Comparison of ENCODE assay signal across 9 cellular contexts in the genomic region with DNA sequence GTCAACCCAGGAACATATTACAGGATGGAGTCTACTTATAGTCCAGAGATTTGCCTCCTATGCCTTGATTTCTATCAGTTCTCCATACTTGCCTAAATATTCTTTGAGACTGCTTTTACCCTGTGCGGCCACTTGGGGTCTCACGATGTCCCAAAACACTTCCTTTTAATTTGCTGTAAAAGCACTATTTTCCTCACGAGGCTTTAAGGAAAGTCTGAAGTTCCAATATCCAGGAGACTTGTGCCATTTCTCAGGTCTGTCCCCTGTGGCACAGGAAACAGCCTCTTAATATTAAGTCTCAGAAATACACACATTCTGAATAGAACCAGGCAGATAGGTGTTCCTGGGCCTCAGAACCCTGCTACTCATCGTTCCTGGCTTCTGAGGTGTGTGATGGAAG.
DNase-seq lines count a peak whose midpoint lies in the region; ATAC-seq and TF ChIP-seq lines count a peak whose summit lies in the region.
"Had no signal": no experiment of that assay in that cellular context is flagged by ENCODE, and none has a peak within 500 bp of the region (broad histone marks: within the 10 kb centered on the region; RNA-seq: fewer than 3 reads in every experiment).

No MANE protein-coding gene starts in this region.

- TF ChIP-seq CTCF in testis (IDR thresholded peaks at IDR 0.05): peak in 2 of 3 experiments; percentile 47 to 51

- H3K27me3 ChIP-seq in adipocyte (replicated peaks; ENCODE audit: control insufficient read depth, insufficient read depth, low read length) (peaks cover 13% of the 10 kb centered on the region), testis (no peaks in the 10 kb centered on the region)

- H3K36me3 ChIP-seq in adipocyte (ENCODE audit: control insufficient read depth, insufficient read depth, low read length, severe bottlenecking) (no peaks in the 10 kb centered on the region), testis (ENCODE audit: low read depth, missing control alignments) (no peaks in the 10 kb centered on the region)
- H3K36me3 ChIP-seq: BLaER1 had no signal

- DNase-seq in NCI-H1105 treated with DMSO at 0.1 percent for 48 hours (lab: John Stamatoyannopoulos, UW): peak; percentile 6
- no peak for DNase-seq in NCI-H1105 (lab: John Stamatoyannopoulos, UW)
- peak; percentile 3 for DNase-seq in LoVo (ENCODE audit: low spot score)
- DNase-seq in adipocyte (ENCODE audit: low read depth): peak; percentile 67
- DNase-seq in iPS-NIHi7 (ENCODE audit: extremely low spot score): peak; percentile 44
- peak; percentile 17 for DNase-seq in testis
- DNase-seq in NCI-H510A treated with DMSO at 0.1 percent for 48 hours (lab: John Stamatoyannopoulos, UW): no peak

- H3K27ac ChIP-seq in testis: no peak overlapping the region
- H3K27ac ChIP-seq: BLaER1 had no signal

- intact Hi-C loops in testis (cut with DNase I; ENCODE audit: low total_unique reads): loop anchor here (10.0 kb wide), 1 partner anchor 241 kb away; no protein-coding TSS in a partner anchor

- peak; percentile 57 for ATAC-seq in GM19467 (IDR thresholded peaks at IDR 0.05; ENCODE audit: unreplicated experiment)

- WGBS in testis, 2 donors: 27 to 44% methylated on average over 4 of the region's 4 CpGs

- H3K4me3 ChIP-seq in adipocyte (ENCODE audit: low read length): no peak overlapping the region
- H3K4me3 ChIP-seq in testis: no peak overlapping the region
- H3K4me3 ChIP-seq: BLaER1 had no signal

- peak overlapping the region; percentile 15 for H3K9ac ChIP-seq in adipocyte (ENCODE audit: low read length)
- H3K9ac ChIP-seq: BLaER1 had no signal

- TF ChIP-seq POLR2A in testis (IDR thresholded peaks at IDR 0.05): no peak

- H3K4me1 ChIP-seq in adipocyte (ENCODE audit: control insufficient read depth, insufficient read depth, low read length) (peaks cover 28% of the 10 kb centered on the region), testis (no peaks in the 10 kb centered on the region)
- H3K4me1 ChIP-seq: BLaER1 had no signal

- peaks cover 7% of the 10 kb centered on the region for H3K9me3 ChIP-seq in adipocyte (ENCODE audit: control insufficient read depth, low read length)
- no peaks in the 10 kb centered on the region for H3K9me3 ChIP-seq in testis

Comparison
In these comparisons a context has a peak if more than half of its experiments do, and no peak if none do; other contexts are left out.
1. DNase-seq: peak in NCI-H1105 treated with DMSO at 0.1 percent for 48 hours (single experiment), LoVo (single experiment), adipocyte (single experiment), iPS-NIHi7 (single experiment) and testis (single experiment); none in NCI-H1105 (single experiment) and NCI-H510A treated with DMSO at 0.1 percent for 48 hours (single experiment).